17 cellular contexts compared by ENCODE assay signal in genomic region chr2:215899111-215900074, GRCh38.
DNase-seq lines count a peak whose midpoint lies in the region; ATAC-seq and TF ChIP-seq lines count a peak whose summit lies in the region.
"Had no signal": no experiment of that assay in that cellular context is flagged by ENCODE, and none has a peak within 500 bp of the region (broad histone marks: within the 10 kb centered on the region; RNA-seq: fewer than 3 reads in every experiment).

No MANE protein-coding gene starts in this region.

- no peaks in the 10 kb centered on the region for H3K4me1 Mint-ChIP-seq in activated naive CD4-positive, alpha-beta T cell treated with anti-CD3 and anti-CD28 coated beads, Interleukin-2, amount 10 ng/mL, durations not matched to agents 7 days and 5 days

- DNase-seq in AG09309 (ENCODE audit: low read depth) = peak; percentile 92
- peak; percentile 70 for DNase-seq in HS-5 (ENCODE audit: low read depth)
- DNase-seq in astrocyte of the spinal cord (ENCODE audit: low read depth, low spot score) = peak; percentile 39
- DNase-seq in lower lobe of right lung = no peak
- no peak for DNase-seq in stimulated activated CD4-positive, alpha-beta T cell treated with anti-CD3 and anti-CD28 coated beads, Interleukin-1b, Interleukin-23, amount 100 ng/mL, for 48 hours
- DNase-seq in activated naive CD4-positive, alpha-beta T cell treated with anti-CD3 and anti-CD28 coated beads, Interleukin-2, amount 10 ng/mL, durations not matched to agents 7 days and 5 days = no peak
- DNase-seq in SIG-M5 treated with dmso at 0.1 percent for 504 hours (lab: John Stamatoyannopoulos, UW; ENCODE audit: unreplicated experiment) = no peak
- DNase-seq: activated B cell treated with CpG ODN at 0.5 μM for 24 hours; effector memory CD4-positive, alpha-beta T cell; foreskin melanocyte; H7; Kasumi-1; NCI-H146; T-helper 17 cell had no signal

- CTCF ChIA-PET in activated naive CD4-positive, alpha-beta T cell treated with anti-CD3 and anti-CD28 coated beads, Interleukin-2, amount 10 ng/mL, durations not matched to agents 7 days and 5 days (lab: Charles Lee) = interaction anchor here (0.8 kb wide), 1 partner anchor 32 kb away, joined by 3 read pairs; no protein-coding TSS in a partner anchor

- intact Hi-C loops in lower lobe of right lung (cut with DNase I) = no loop called here

- peaks cover 23% of the 10 kb centered on the region for H3K27me3 Mint-ChIP-seq in activated naive CD4-positive, alpha-beta T cell treated with anti-CD3 and anti-CD28 coated beads, Interleukin-2, amount 10 ng/mL, durations not matched to agents 7 days and 5 days

- no peak overlapping the region for H3K4me3 Mint-ChIP-seq in activated naive CD4-positive, alpha-beta T cell treated with anti-CD3 and anti-CD28 coated beads, Interleukin-2, amount 10 ng/mL, durations not matched to agents 7 days and 5 days
- H3K4me3 Mint-ChIP-seq: activated B cell treated with CpG ODN at 0.5 μM for 24 hours, B cell, T-helper 17 cell had no signal

- no peaks in the 10 kb centered on the region for H3K27me3 ChIP-seq in lower lobe of right lung (ENCODE audit: low read depth)
- H3K27me3 ChIP-seq: right atrium auricular region had no signal

- peaks cover 17% of the 10 kb centered on the region for H3K4me1 ChIP-seq in lower lobe of right lung
- H3K4me1 ChIP-seq: right atrium auricular region had no signal

- no peaks in the 10 kb centered on the region for H3K36me3 ChIP-seq in lower lobe of right lung
- H3K36me3 ChIP-seq: right atrium auricular region had no signal

- no peak overlapping the region for H3K27ac Mint-ChIP-seq in activated naive CD4-positive, alpha-beta T cell treated with anti-CD3 and anti-CD28 coated beads, Interleukin-2, amount 10 ng/mL, durations not matched to agents 7 days and 5 days
- H3K27ac Mint-ChIP-seq: activated B cell treated with CpG ODN at 0.5 μM for 24 hours, B cell, T-helper 17 cell had no signal

- TF ChIP-seq CTCF in AG09309 (IDR thresholded peaks at IDR 0.05; ENCODE audit: control insufficient read depth, insufficient read depth, low read depth, low read length, missing control alignments) (no peak), astrocyte of the spinal cord (IDR thresholded peaks at IDR 0.05; ENCODE audit: low read depth, low read length) (no peak), lower lobe of right lung (IDR thresholded peaks at IDR 0.05) (no peak)

- no peak for ATAC-seq in lower lobe of right lung
- no peak for ATAC-seq in GM18909 (IDR thresholded peaks at IDR 0.05; ENCODE audit: poor library complexity, unreplicated experiment)

- no peaks in the 10 kb centered on the region for H3K9me3 ChIP-seq in lower lobe of right lung
- H3K9me3 ChIP-seq: right atrium auricular region had no signal

- peak overlapping the region; percentile 41 for H3K27ac ChIP-seq in lower lobe of right lung
- H3K27ac ChIP-seq: right atrium auricular region had no signal

- H3K9me3 Mint-ChIP-seq in activated naive CD4-positive, alpha-beta T cell treated with anti-CD3 and anti-CD28 coated beads, Interleukin-2, amount 10 ng/mL, durations not matched to agents 7 days and 5 days = no peaks in the 10 kb centered on the region
- H3K9me3 Mint-ChIP-seq: activated B cell treated with CpG ODN at 0.5 μM for 24 hours had no signal

- H3K36me3 Mint-ChIP-seq in activated naive CD4-positive, alpha-beta T cell treated with anti-CD3 and anti-CD28 coated beads, Interleukin-2, amount 10 ng/mL, durations not matched to agents 7 days and 5 days = no peaks in the 10 kb centered on the region

- in situ Hi-C loops in astrocyte of the spinal cord (cut with HindIII; ENCODE audit: low sequenced_read_pairs) = no loop called here

- H3K4me3 ChIP-seq in AG09309 (ENCODE audit: control insufficient read depth, low read depth, low read length) = no peak overlapping the region
- H3K4me3 ChIP-seq in astrocyte of the spinal cord (ENCODE audit: low read depth, low read length) = no peak overlapping the region
- no peak overlapping the region for H3K4me3 ChIP-seq in lower lobe of right lung
- H3K4me3 ChIP-seq: right atrium auricular region had no signal

Comparison
In these comparisons a context has a peak if more than half of its experiments do, and no peak if none do; other contexts are left out.
1. DNase-seq: peak in AG09309 (single experiment), HS-5 (single experiment) and astrocyte of the spinal cord (single experiment); none in lower lobe of right lung (single experiment), stimulated activated CD4-positive, alpha-beta T cell treated with anti-CD3 and anti-CD28 coated beads, Interleukin-1b, Interleukin-23, amount 100 ng/mL, for 48 hours (single experiment), activated naive CD4-positive, alpha-beta T cell treated with anti-CD3 and anti-CD28 coated beads, Interleukin-2, amount 10 ng/mL, durations not matched to agents 7 days and 5 days (single experiment) and SIG-M5 treated with dmso at 0.1 percent for 504 hours (single experiment).